Comparison of ENCODE assay signal across 18 cellular contexts in the genomic region with DNA sequence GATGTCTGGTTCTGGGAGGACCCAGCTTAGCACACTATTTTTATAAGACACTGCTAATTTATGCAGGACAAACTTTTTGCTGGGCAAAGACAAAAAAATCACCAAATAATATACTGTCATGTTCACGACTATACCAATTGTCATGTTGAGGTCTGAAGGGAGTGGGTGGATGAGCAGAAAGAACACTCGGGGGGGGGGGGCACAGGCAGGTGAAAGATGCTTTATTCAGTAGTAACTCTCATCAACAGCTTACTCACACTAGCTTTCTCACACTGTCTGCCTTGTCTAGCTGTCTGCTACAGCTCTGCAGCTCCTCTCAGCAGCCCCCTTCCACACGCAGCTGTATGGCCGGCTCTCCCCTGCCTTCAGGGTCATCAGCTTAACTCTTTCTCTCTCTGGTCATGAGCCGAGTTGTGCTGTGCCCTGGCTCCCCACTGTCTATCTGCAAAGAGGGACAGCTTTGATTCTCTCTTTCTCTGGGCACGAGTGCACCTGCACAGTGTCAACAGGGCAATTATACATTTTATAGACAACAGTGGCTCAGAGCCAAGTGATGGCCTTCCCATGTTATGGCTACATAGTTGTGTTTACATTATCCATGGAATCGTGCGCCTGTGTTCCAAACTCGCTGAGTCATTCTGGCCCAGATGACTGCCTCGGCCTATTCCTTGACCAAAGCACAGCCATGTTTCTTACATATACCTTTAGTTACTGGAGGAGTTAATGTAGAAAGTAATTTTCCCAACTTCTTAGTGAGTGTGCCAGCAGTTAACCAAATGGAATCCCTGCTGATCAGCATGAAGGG.
DNase-seq lines count a peak whose midpoint lies in the region; ATAC-seq and TF ChIP-seq lines count a peak whose summit lies in the region.
"Had no signal": no experiment of that assay in that cellular context is flagged by ENCODE, and none has a peak within 500 bp of the region (broad histone marks: within the 10 kb centered on the region; RNA-seq: fewer than 3 reads in every experiment).

No MANE protein-coding gene starts in this region.

- H3K9me3 Mint-ChIP-seq in CD8-positive, alpha-beta T cell = no peaks in the 10 kb centered on the region
- H3K9me3 Mint-ChIP-seq: activated T-helper 17 cell treated with anti-CD3 and anti-CD28 coated beads, Interleukin-2, amount 50 U/mL, for 72 hours; naive thymus-derived CD8-positive, alpha-beta T cell; stimulated activated naive CD8-positive, alpha-beta T cell treated with anti-CD3 and anti-CD28 coated beads, Interleukin-15, amount 100 ng/mL, for 72 hours had no signal

- H3K36me3 Mint-ChIP-seq in CD8-positive, alpha-beta T cell = no peaks in the 10 kb centered on the region
- H3K36me3 Mint-ChIP-seq: naive thymus-derived CD8-positive, alpha-beta T cell had no signal

- CTCF ChIA-PET in CD8-positive, alpha-beta T cell (lab: Charles Lee) = no interaction called here

- intact Hi-C loops in CD8-positive, alpha-beta T cell (cut with DNase I, micrococcal nuclease) = no loop called here
- intact Hi-C loops in spleen (cut with DNase I; ENCODE audit: low total_unique reads) = no loop called here

- no peak overlapping the region for H3K27ac Mint-ChIP-seq in CD8-positive, alpha-beta T cell
- H3K27ac Mint-ChIP-seq: activated T-helper 17 cell treated with anti-CD3 and anti-CD28 coated beads, Interleukin-2, amount 50 U/mL, for 72 hours; stimulated activated naive CD8-positive, alpha-beta T cell treated with anti-CD3 and anti-CD28 coated beads, Interleukin-15, amount 100 ng/mL, for 72 hours had no signal

- no peak for ATAC-seq in CD8-positive, alpha-beta T cell
- no peak for ATAC-seq in GM18907 (IDR thresholded peaks at IDR 0.05; ENCODE audit: unreplicated experiment)
- ATAC-seq: activated T-helper 17 cell treated with anti-CD3 and anti-CD28 coated beads, Interleukin-2, amount 50 U/mL, for 72 hours; gastrocnemius medialis; naive thymus-derived CD8-positive, alpha-beta T cell; Panc1; stimulated activated naive CD8-positive, alpha-beta T cell treated with anti-CD3 and anti-CD28 coated beads, Interleukin-15, amount 100 ng/mL, for 72 hours had no signal

- no peak overlapping the region for H3K27ac ChIP-seq in CD8-positive, alpha-beta T cell (ENCODE audit: low read depth, low read length)
- no peak overlapping the region for H3K27ac ChIP-seq in spleen
- H3K27ac ChIP-seq: gastrocnemius medialis, uterus had no signal

- no peak for TF ChIP-seq POLR2A in spleen (IDR thresholded peaks at IDR 0.05)

- H3K4me3 ChIP-seq in fibroblast of mammary gland (ENCODE audit: control insufficient read depth, low read depth, low read length) (no peak overlapping the region), spleen (no peak overlapping the region)
- H3K4me3 ChIP-seq in CD8-positive, alpha-beta T cell (ENCODE audit: low read depth, low read length) = no peak overlapping the region
- H3K4me3 ChIP-seq: gastrocnemius medialis, uterus had no signal

- no peaks in the 10 kb centered on the region for H3K36me3 ChIP-seq in CD8-positive, alpha-beta T cell (ENCODE audit: insufficient read depth, low read length)
- no peaks in the 10 kb centered on the region for H3K36me3 ChIP-seq in spleen
- H3K36me3 ChIP-seq: gastrocnemius medialis, uterus had no signal

- peaks cover 26% of the 10 kb centered on the region for H3K27me3 Mint-ChIP-seq in CD8-positive, alpha-beta T cell (ENCODE audit: low read depth)

- POLR2A ChIA-PET in CD8-positive, alpha-beta T cell (lab: Charles Lee) = interaction anchor here (0.6 kb wide), 1 partner anchor 842 kb away, joined by 3 read pairs; no protein-coding TSS in a partner anchor

- no peaks in the 10 kb centered on the region for H3K9me3 ChIP-seq in CD8-positive, alpha-beta T cell (ENCODE audit: low read length)
- no peaks in the 10 kb centered on the region for H3K9me3 ChIP-seq in spleen
- H3K9me3 ChIP-seq: gastrocnemius medialis, uterus had no signal

- DNase-seq in DMS153 (lab: John Stamatoyannopoulos, UW) (peak; percentile 95), NCI-H1105 treated with DMSO at 0.1 percent for 48 hours (lab: John Stamatoyannopoulos, UW) (peak; percentile 91), NCI-H748 (lab: John Stamatoyannopoulos, UW; ENCODE audit: unreplicated experiment) (peak; percentile 100), fibroblast of mammary gland (ENCODE audit: low read depth) (peak; percentile 7), spleen (no peak)
- DNase-seq in CD8-positive, alpha-beta T cell = no peak
- DNase-seq in activated CD4-positive, CD25-positive, alpha-beta regulatory T cell (lab: John Stamatoyannopoulos, UW) = no peak
- DNase-seq: activated CD8-positive, alpha-beta memory T cell treated with anti-CD3 and anti-CD28 coated beads for 24 hours; amniotic stem cell; cerebellar nuclear complex; gastrocnemius medialis; naive thymus-derived CD8-positive, alpha-beta T cell; stimulated activated CD4-positive, alpha-beta T cell treated with anti-CD3 and anti-CD28 coated beads, Interleukin-15, amount 100 ng/mL, for 24 hours; stimulated activated naive CD8-positive, alpha-beta T cell treated with anti-CD3 and anti-CD28 coated beads, Interleukin-15, amount 100 ng/mL, for 72 hours; uterus had no signal

- H3K4me3 Mint-ChIP-seq in CD8-positive, alpha-beta T cell = no peak overlapping the region
- H3K4me3 Mint-ChIP-seq: activated T-helper 17 cell treated with anti-CD3 and anti-CD28 coated beads, Interleukin-2, amount 50 U/mL, for 72 hours; naive thymus-derived CD8-positive, alpha-beta T cell; stimulated activated naive CD8-positive, alpha-beta T cell treated with anti-CD3 and anti-CD28 coated beads, Interleukin-15, amount 100 ng/mL, for 72 hours had no signal

- H3K4me1 Mint-ChIP-seq in CD8-positive, alpha-beta T cell (ENCODE audit: low read depth) = no peaks in the 10 kb centered on the region
- H3K4me1 Mint-ChIP-seq: activated T-helper 17 cell treated with anti-CD3 and anti-CD28 coated beads, Interleukin-2, amount 50 U/mL, for 72 hours; naive thymus-derived CD8-positive, alpha-beta T cell; stimulated activated naive CD8-positive, alpha-beta T cell treated with anti-CD3 and anti-CD28 coated beads, Interleukin-15, amount 100 ng/mL, for 72 hours had no signal

- no peaks in the 10 kb centered on the region for H3K4me1 ChIP-seq in CD8-positive, alpha-beta T cell (ENCODE audit: insufficient read depth, low read length)
- H3K4me1 ChIP-seq in spleen = no peaks in the 10 kb centered on the region
- H3K4me1 ChIP-seq: gastrocnemius medialis, uterus had no signal

- TF ChIP-seq CTCF in fibroblast of mammary gland (conservative IDR thresholded peaks at IDR 0.05; ENCODE audit: control insufficient read depth, insufficient read depth, low read depth, low read length) = no peak
- no peak for TF ChIP-seq CTCF in CD8-positive, alpha-beta T cell (IDR thresholded peaks at IDR 0.05)
- TF ChIP-seq CTCF in spleen (IDR thresholded peaks at IDR 0.05 in 8 of 11, conservative IDR thresholded peaks at IDR 0.05 in 3 of 11) = no peak

- 70 to 77% (median 74%) methylated on average over 10 of the region's 10 CpGs for WGBS in spleen, 5 donors

- H3K27me3 ChIP-seq in CD8-positive, alpha-beta T cell (ENCODE audit: insufficient read depth, low read length) = no peaks in the 10 kb centered on the region
- peaks cover 0 to 14% (median 0%) of the 10 kb centered on the region in 7 donors for H3K27me3 ChIP-seq in spleen (replicated peaks in 1 of 7)
- H3K27me3 ChIP-seq: gastrocnemius medialis, uterus had no signal

Comparison
In these comparisons a context has a peak if more than half of its experiments do, and no peak if none do; other contexts are left out.
1. DNase-seq: peak in DMS153 (single experiment), NCI-H1105 treated with DMSO at 0.1 percent for 48 hours (single experiment), NCI-H748 (single experiment) and fibroblast of mammary gland (single experiment); none in CD8-positive, alpha-beta T cell (0 of 7), spleen (single experiment) and activated CD4-positive, CD25-positive, alpha-beta regulatory T cell (0 of 4).